ENCODE assay signal across 1 cellular context in the genomic region with DNA sequence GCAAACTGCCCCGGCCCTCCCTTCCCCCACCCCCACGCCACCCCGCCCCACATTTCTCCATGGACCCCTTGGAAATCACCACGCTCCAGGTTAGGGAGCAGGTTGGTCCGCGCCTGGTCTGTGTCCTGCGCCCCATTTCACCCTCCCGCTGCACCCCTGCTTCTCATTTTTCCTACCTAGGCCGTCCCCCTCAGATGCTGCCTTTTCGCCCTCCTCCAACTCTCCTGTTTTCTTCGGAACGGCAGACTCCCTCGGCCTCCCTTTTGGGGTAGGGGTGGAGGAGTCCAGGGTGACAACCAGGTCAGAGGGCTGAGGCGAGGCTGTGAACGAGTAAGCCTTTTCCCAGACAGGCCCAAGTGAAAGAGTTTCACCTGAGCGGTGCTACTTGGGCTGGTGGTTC.
TF ChIP-seq lines count a peak whose summit lies in the region.

No MANE protein-coding gene starts in this region.

TF ChIP-seq in IMR-90, 13 proteins besides CTCF, POLR2A, EP300 and RAD21 (continued from another document):
- TF ChIP-seq, protein P1, sequence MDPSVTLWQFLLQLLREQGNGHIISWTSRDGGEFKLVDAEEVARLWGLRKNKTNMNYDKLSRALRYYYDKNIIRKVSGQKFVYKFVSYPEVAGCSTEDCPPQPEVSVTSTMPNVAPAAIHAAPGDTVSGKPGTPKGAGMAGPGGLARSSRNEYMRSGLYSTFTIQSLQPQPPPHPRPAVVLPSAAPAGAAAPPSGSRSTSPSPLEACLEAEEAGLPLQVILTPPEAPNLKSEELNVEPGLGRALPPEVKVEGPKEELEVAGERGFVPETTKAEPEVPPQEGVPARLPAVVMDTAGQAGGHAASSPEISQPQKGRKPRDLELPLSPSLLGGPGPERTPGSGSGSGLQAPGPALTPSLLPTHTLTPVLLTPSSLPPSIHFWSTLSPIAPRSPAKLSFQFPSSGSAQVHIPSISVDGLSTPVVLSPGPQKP (IDR thresholded peaks at IDR 0.05; ENCODE audit: borderline replicate concordance, low read depth, low read length) = no peak
- TF ChIP-seq MAZ (IDR thresholded peaks at IDR 0.05; ENCODE audit: borderline replicate concordance, low read depth, low read length) (no peak), SMC3 (IDR thresholded peaks at IDR 0.05; ENCODE audit: low read depth, low read length) (no peak), RCOR1 (IDR thresholded peaks at IDR 0.05; ENCODE audit: insufficient replicate concordance, low read length) (no peak), FOS (IDR thresholded peaks at IDR 0.05; ENCODE audit: low read depth, low read length) (no peak), CEBPB (IDR thresholded peaks at IDR 0.05; ENCODE audit: low read depth, low read length) (no peak), NFE2L2 (IDR thresholded peaks at IDR 0.05; ENCODE audit: low read depth, low read length) (no peak)
